In the genomic region with DNA sequence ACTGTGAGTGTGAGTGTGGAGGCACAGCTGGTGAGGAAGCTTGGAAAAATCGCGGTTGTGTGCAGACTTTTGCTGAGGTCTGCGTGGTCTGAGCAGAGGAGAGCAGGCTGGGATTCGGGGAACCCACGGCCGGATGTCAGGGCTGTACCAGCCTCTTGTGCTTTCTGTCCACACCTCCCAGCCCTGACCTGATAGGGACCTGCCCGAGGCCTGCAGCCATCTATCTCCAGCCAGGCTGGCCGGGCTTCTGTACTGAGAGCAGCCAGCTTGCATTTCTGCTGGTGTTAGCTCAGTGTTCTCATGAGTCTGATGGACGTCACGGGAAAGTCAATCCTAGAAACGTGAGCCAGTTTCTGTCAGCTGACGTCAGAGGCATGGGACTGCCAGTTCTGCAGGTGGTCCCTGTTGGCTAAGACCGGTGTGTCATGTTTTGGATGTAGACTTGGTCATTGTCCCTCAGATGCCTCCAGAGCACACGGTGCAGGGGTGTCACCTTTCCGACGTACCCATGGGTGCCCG, we compare ENCODE assay signal across 1 cellular context.
TF ChIP-seq lines count a peak whose summit lies in the region.

No MANE protein-coding gene starts in this region.

TF ChIP-seq in K562, 482 proteins besides CTCF, POLR2A, EP300 and RAD21 (continued from another document):
- TF ChIP-seq, protein P1, sequence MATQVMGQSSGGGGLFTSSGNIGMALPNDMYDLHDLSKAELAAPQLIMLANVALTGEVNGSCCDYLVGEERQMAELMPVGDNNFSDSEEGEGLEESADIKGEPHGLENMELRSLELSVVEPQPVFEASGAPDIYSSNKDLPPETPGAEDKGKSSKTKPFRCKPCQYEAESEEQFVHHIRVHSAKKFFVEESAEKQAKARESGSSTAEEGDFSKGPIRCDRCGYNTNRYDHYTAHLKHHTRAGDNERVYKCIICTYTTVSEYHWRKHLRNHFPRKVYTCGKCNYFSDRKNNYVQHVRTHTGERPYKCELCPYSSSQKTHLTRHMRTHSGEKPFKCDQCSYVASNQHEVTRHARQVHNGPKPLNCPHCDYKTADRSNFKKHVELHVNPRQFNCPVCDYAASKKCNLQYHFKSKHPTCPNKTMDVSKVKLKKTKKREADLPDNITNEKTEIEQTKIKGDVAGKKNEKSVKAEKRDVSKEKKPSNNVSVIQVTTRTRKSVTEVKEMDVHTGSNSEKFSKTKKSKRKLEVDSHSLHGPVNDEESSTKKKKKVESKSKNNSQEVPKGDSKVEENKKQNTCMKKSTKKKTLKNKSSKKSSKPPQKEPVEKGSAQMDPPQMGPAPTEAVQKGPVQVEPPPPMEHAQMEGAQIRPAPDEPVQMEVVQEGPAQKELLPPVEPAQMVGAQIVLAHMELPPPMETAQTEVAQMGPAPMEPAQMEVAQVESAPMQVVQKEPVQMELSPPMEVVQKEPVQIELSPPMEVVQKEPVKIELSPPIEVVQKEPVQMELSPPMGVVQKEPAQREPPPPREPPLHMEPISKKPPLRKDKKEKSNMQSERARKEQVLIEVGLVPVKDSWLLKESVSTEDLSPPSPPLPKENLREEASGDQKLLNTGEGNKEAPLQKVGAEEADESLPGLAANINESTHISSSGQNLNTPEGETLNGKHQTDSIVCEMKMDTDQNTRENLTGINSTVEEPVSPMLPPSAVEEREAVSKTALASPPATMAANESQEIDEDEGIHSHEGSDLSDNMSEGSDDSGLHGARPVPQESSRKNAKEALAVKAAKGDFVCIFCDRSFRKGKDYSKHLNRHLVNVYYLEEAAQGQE (CRISPR knock-in tag; IDR thresholded peaks at IDR 0.05; ENCODE audit: low read depth): no peak
- no peak for TF ChIP-seq FUS (optimal IDR thresholded peaks at IDR 0.05; ENCODE audit: low read depth, low read length)
- no peak for TF ChIP-seq ZFX (CRISPR knock-in tag; IDR thresholded peaks at IDR 0.05)
